Comparison of ENCODE assay signal across 1 cellular context in genomic region chr12:94488449-94488848, GRCh38.
TF ChIP-seq lines count a peak whose summit lies in the region.

No MANE protein-coding gene starts in this region.

TF ChIP-seq in GM12878, 131 proteins besides CTCF, POLR2A, EP300 and RAD21 (continued from another document):
- TF ChIP-seq ZNF687 (IDR thresholded peaks at IDR 0.05), result no peak
- TF ChIP-seq RUNX3 (IDR thresholded peaks at IDR 0.05; ENCODE audit: low read length), result peak; percentile 52
- TF ChIP-seq BMI1 (IDR thresholded peaks at IDR 0.05; ENCODE audit: borderline replicate concordance), result peak; percentile 94
- TF ChIP-seq ZNF207 (IDR thresholded peaks at IDR 0.05; ENCODE audit: borderline replicate concordance), result no peak
- peak; percentile 75 to 78; a peak in 3 of 4 replicates for TF ChIP-seq IKZF2 (IDR thresholded peaks at IDR 0.05)
- no peak for TF ChIP-seq PKNOX1 (IDR thresholded peaks at IDR 0.05)
- no peak for TF ChIP-seq ZSCAN29 (IDR thresholded peaks at IDR 0.05)
- peak; percentile 53; the same call in 1 of the 2 replicates for TF ChIP-seq NFIC (IDR thresholded peaks at IDR 0.05; ENCODE audit: low read depth, low read length)
- peak; percentile 30; the same call in 1 of the 2 replicates for TF ChIP-seq ATF7 (IDR thresholded peaks at IDR 0.05; ENCODE audit: low read depth)
- no peak for TF ChIP-seq POLR2AphosphoS2 (IDR thresholded peaks at IDR 0.05; ENCODE audit: low read depth, low read length)
- TF ChIP-seq NFYA (IDR thresholded peaks at IDR 0.05; ENCODE audit: borderline replicate concordance, low read depth, low read length), result no peak
- no peak for TF ChIP-seq ZNF592 (IDR thresholded peaks at IDR 0.05)
- 0 out of 2 replicates have a peak, but pooled peaks have one; percentile 51 for TF ChIP-seq DPF2 (IDR thresholded peaks at IDR 0.05)
- TF ChIP-seq BHLHE40 (IDR thresholded peaks at IDR 0.05; ENCODE audit: borderline replicate concordance in 1 of 2, low read depth in 2 of 2, low read length in 1 of 2), result peak in 1 of 2 experiments; percentile 23; a peak in 1 of 4 replicates
- 0 out of 2 replicates have a peak, but pooled peaks have one; percentile 11 for TF ChIP-seq RAD51 (IDR thresholded peaks at IDR 0.05)
- no peak for TF ChIP-seq CHD2 (IDR thresholded peaks at IDR 0.05; ENCODE audit: borderline replicate concordance, low read depth, low read length)
- TF ChIP-seq CBFB (IDR thresholded peaks at IDR 0.05; ENCODE audit: low read depth), result no peak
- TF ChIP-seq SIX5 (IDR thresholded peaks at IDR 0.05; ENCODE audit: low read depth, low read length, severe bottlenecking), result no peak
- peak; percentile 35 for TF ChIP-seq MEF2B (IDR thresholded peaks at IDR 0.05; ENCODE audit: partially characterized antibody, poor library complexity, severe bottlenecking)
- TF ChIP-seq SKIL (IDR thresholded peaks at IDR 0.05; ENCODE audit: low read depth, poor library complexity, severe bottlenecking), result peak; percentile 42
- no peak for TF ChIP-seq RBBP5 (conservative IDR thresholded peaks at IDR 0.05)
- peak; percentile 42; the same call in 1 of the 2 replicates for TF ChIP-seq EED (IDR thresholded peaks at IDR 0.05; ENCODE audit: low read depth)
- no peak for TF ChIP-seq ELK1 (IDR thresholded peaks at IDR 0.05; ENCODE audit: low read depth, low read length)
- no peak for TF ChIP-seq TCF7 (IDR thresholded peaks at IDR 0.05; ENCODE audit: borderline replicate concordance)
- TF ChIP-seq CHD1 (IDR thresholded peaks at IDR 0.05; ENCODE audit: low read depth, low read length), result no peak
- TF ChIP-seq ATF2 (IDR thresholded peaks at IDR 0.05; ENCODE audit: low read length), result peak; percentile 51; the same call in 1 of the 2 replicates
TF ChIP-seq in GM12878: peak in this region for 21.
